ENCODE assay signal across 16 cellular contexts in the genomic region with DNA sequence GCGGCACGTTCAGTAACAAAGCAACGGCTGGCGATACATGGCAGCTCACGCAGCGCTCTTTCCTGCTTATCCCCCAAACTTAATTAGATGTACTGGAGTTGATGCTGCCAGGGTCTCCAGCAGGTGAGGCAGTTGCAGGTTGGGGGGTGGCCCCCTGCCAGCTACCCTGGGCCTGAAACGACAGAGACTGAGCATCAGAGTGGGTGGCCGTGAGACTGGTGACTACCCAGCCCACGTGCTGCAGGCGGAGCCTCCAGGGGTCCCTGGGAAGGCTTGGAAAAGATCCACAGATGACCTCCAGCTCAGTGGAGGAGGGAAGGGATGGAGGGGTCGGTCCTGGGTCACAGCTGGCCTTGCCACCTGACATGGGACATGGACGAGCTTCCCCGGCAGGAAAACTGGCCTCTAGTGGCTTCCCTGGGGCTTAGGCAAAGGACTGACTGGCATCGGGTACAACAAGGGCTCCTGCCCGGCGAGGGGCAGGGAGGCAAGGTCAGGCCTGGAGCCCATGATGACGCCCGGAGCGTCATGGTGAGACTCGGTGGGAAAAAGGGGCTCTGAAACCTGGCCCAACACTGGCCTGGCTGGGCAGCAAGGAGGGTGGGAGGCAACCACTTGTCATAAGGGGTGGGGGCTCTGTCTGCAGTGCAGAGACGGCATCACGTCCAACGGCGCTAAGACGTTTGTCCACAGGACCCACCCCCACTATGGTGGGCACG. TPM values are rescaled to one million over a fixed set of nuclear protein-coding genes. Genes with fewer than 3 reads are reported as not detected.
"Had no signal": no experiment of that assay in that cellular context is flagged by ENCODE, and none has a peak within 500 bp of the region (broad histone marks: within the 10 kb centered on the region; RNA-seq: fewer than 3 reads in every experiment).

No MANE protein-coding gene starts in this region.

- H3K27me3 Mint-ChIP-seq: activated CD4-positive, alpha-beta memory T cell treated with anti-CD3 and anti-CD28 coated beads, Interleukin-2, amount 10 ng/mL, durations not matched to agents 7 days and 5 days; activated CD4-positive, alpha-beta T cell treated with anti-CD3 and anti-CD28 coated beads for 36 hours had no signal

- H3K4me1 Mint-ChIP-seq: immature natural killer cell had no signal

- H3K4me3 Mint-ChIP-seq: activated CD4-positive, alpha-beta memory T cell treated with anti-CD3 and anti-CD28 coated beads, Interleukin-2, amount 10 ng/mL, durations not matched to agents 7 days and 5 days; activated CD4-positive, alpha-beta T cell treated with anti-CD3 and anti-CD28 coated beads for 36 hours; immature natural killer cell; WTC11 had no signal

- H3K36me3 Mint-ChIP-seq: immature natural killer cell had no signal

- FAIRE-seq: endometrium had no signal

- H3K27ac Mint-ChIP-seq: activated CD4-positive, alpha-beta T cell treated with anti-CD3 and anti-CD28 coated beads for 36 hours; immature natural killer cell had no signal

- ATAC-seq: gastroesophageal sphincter, left ventricle myocardium superior had no signal

- H3K9me3 Mint-ChIP-seq: activated CD4-positive, alpha-beta memory T cell treated with anti-CD3 and anti-CD28 coated beads, Interleukin-2, amount 10 ng/mL, durations not matched to agents 7 days and 5 days; immature natural killer cell had no signal

- DNase-seq: activated CD8-positive, alpha-beta memory T cell treated with anti-CD3 and anti-CD28 coated beads, Interleukin-2, amount 50 U/mL, for 4 hours; activated gamma-delta T cell; anterior cingulate cortex; brain microvascular endothelial cell; colonic mucosa; immature natural killer cell; kidney glomerular epithelial cell; left ventricle myocardium superior; stimulated activated naive CD4-positive, alpha-beta T cell treated with Interleukin-2 at 50 U/mL for 16 hours; SW 1271; thyroid gland had no signal

RNA-seq across cellular contexts. Expression of a gene that starts 24.0 kb away (rescaled TPM):
- polyA plus RNA-seq: immature natural killer cell had no signal
